In the genomic region with DNA sequence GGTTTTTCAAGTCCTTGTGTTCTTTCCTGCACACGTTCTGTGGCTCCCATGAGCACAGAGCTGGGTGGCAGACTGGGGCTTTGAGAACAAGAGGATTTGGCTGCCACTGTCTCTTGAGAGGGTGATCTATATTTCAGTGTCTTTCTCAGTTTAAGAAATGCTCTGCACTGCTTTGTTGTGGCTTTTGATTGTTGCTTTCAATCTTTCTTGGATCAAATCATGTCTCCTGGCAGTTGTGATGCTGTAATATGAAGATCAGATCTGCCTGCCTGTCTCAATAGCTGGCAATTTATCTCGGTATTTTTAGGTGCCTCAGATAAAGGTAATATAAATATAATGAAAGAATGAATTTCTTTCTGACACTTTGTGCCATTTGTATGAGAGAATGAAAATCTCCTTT, we compare ENCODE assay signal across 8 cellular contexts.
"Had no signal": no experiment of that assay in that cellular context is flagged by ENCODE, and none has a peak within 500 bp of the region (broad histone marks: within the 10 kb centered on the region; RNA-seq: fewer than 3 reads in every experiment).

No MANE protein-coding gene starts in this region.

- FAIRE-seq: G401.6, GM12878, GM12891, GM12892, GM18507, GM19239 had no signal

- H3K4me3 ChIP-seq: GM12878 had no signal

- ATAC-seq: GM12878 had no signal

- DNase-seq: GDM1, GF-D8 had no signal
